7 cellular contexts compared by ENCODE assay signal in genomic region chr1:234957330-234958065, GRCh38.
A peak's percentile ranks its signal among the peaks of the same experiment; 100 is the strongest.
DNase-seq lines count a peak whose midpoint lies in the region; ATAC-seq and TF ChIP-seq lines count a peak whose summit lies in the region.

No MANE protein-coding gene starts in this region.

- no peak for TF ChIP-seq CTCF in cardiac fibroblast (IDR thresholded peaks at IDR 0.05; ENCODE audit: low read depth, low read length)

- H3K9me3 ChIP-seq in muscle layer of duodenum (ENCODE audit: control insufficient read depth in 1 of 2, low read length in 2 of 2) (no peaks in the 10 kb centered on the region), Karpas-422 (ENCODE audit: low read length) (no peaks in the 10 kb centered on the region)

- H4K20me1 ChIP-seq in Karpas-422 (ENCODE audit: insufficient read depth, low read depth, low read length), result no peaks in the 10 kb centered on the region

- no peak overlapping the region for H3K4me3 ChIP-seq in cardiac fibroblast (replicated peaks in 1 of 2; ENCODE audit: low read depth in 2 of 2, low read length in 2 of 2)
- no peak overlapping the region for H3K4me3 ChIP-seq in muscle layer of duodenum (ENCODE audit: low read depth in 1 of 2, low read length in 2 of 2)
- H3K4me3 ChIP-seq in Karpas-422 (ENCODE audit: low read length), result no peak overlapping the region

- H3K36me3 ChIP-seq in muscle layer of duodenum (ENCODE audit: control insufficient read depth in 1 of 2, insufficient read depth in 2 of 2, low read length in 2 of 2) (no peaks in the 10 kb centered on the region), Karpas-422 (ENCODE audit: insufficient read depth, low read length) (no peaks in the 10 kb centered on the region)

- H3K4me1 ChIP-seq in muscle layer of duodenum (ENCODE audit: control insufficient read depth in 1 of 2, insufficient read depth in 2 of 2, low read length in 2 of 2) (peaks cover 32 to 45% of the 10 kb centered on the region in 2 donors), Karpas-422 (ENCODE audit: low read length) (peaks cover 38% of the 10 kb centered on the region)

- peak overlapping the region; percentile 92 for H3K27ac ChIP-seq in muscle layer of duodenum (ENCODE audit: low read length)
- H3K27ac ChIP-seq in Karpas-422 (ENCODE audit: low read length), result no peak overlapping the region

- no peaks in the 10 kb centered on the region for H3K9me2 ChIP-seq in Karpas-422 (replicated peaks; ENCODE audit: insufficient read depth, low read length)

- DNase-seq in H4 (ENCODE audit: low spot score) (peak; percentile 86), NCI-H2227 treated with DMSO at 0.1 percent for 48 hours (lab: John Stamatoyannopoulos, UW) (peak; percentile 88), cardiac fibroblast (ENCODE audit: low read depth in 2 of 2) (peak; percentile 78 to 90), Karpas-422 (no peak)

- no peak overlapping the region for H3K4me2 ChIP-seq in Karpas-422 (ENCODE audit: low read depth, low read length, poor library complexity, severe bottlenecking)

- no peak overlapping the region for H2AFZ ChIP-seq in Karpas-422 (ENCODE audit: low read length)

- no peak overlapping the region for H3K9ac ChIP-seq in Karpas-422 (ENCODE audit: low read length)

- no peaks in the 10 kb centered on the region for H3K27me3 ChIP-seq in muscle layer of duodenum (ENCODE audit: low read depth, low read length)
- H3K27me3 ChIP-seq in Karpas-422 (ENCODE audit: low read length), result no peaks in the 10 kb centered on the region

- H3K79me2 ChIP-seq in Karpas-422 (ENCODE audit: low read length), result no peaks in the 10 kb centered on the region

- ATAC-seq in HG02938 (IDR thresholded peaks at IDR 0.05; ENCODE audit: unreplicated experiment), result no peak
- no peak for ATAC-seq in GM18868 (IDR thresholded peaks at IDR 0.05; ENCODE audit: unreplicated experiment)
